32 cellular contexts compared by ENCODE assay signal in genomic region chr13:30496147-30496546, GRCh38.
"Had no signal": no experiment of that assay in that cellular context is flagged by ENCODE, and none has a peak within 500 bp of the region (broad histone marks: within the 10 kb centered on the region; RNA-seq: fewer than 3 reads in every experiment).

No MANE protein-coding gene starts in this region.

- H3K36me3 Mint-ChIP-seq: activated naive CD8-positive, alpha-beta T cell had no signal

- H3K4me3 Mint-ChIP-seq: activated CD4-positive, alpha-beta memory T cell treated with anti-CD3 and anti-CD28 coated beads, Interleukin-2, amount 10 ng/mL, durations not matched to agents 7 days and 5 days; activated CD4-positive, alpha-beta T cell treated with anti-CD3 and anti-CD28 coated beads for 36 hours; activated CD4-positive, alpha-beta T cell treated with anti-CD3 and anti-CD28 coated beads, Interleukin-2, amount 10 ng/mL, durations not matched to agents 24 days and 14 days; activated naive CD8-positive, alpha-beta T cell; activated T-cell treated with anti-CD3 and anti-CD28 coated beads, Interleukin-2, amount 50 U/mL, for 24 hours; activated T-cell treated with anti-CD3 and anti-CD28 coated beads, Interleukin-2, amount 50 U/mL, for 72 hours; T-helper 17 cell; T-helper 2 cell treated with Interferon-gamma antibody and Interleukin-4, amounts not matched to agents 5 μg/mL and 100 μg/mL, for 36 hours had no signal

- ATAC-seq: activated CD4-positive, alpha-beta T cell treated with anti-CD3 and anti-CD28 coated beads for 36 hours; activated T-cell treated with anti-CD3 and anti-CD28 coated beads, Interleukin-2, amount 50 U/mL, for 72 hours; esophagus mucosa; T-helper 17 cell had no signal

- H3K27me3 Mint-ChIP-seq: activated CD4-positive, alpha-beta T cell treated with anti-CD3 and anti-CD28 coated beads for 36 hours; activated CD4-positive, alpha-beta T cell treated with anti-CD3 and anti-CD28 coated beads, Interleukin-2, amount 10 ng/mL, durations not matched to agents 24 days and 14 days; activated naive CD8-positive, alpha-beta T cell; activated T-cell treated with anti-CD3 and anti-CD28 coated beads, Interleukin-2, amount 50 U/mL, for 24 hours; T-helper 17 cell had no signal

- FAIRE-seq: astrocyte, endometrium, endothelial cell of umbilical vein, frontal cortex had no signal

- DNase-seq: activated CD4-positive, alpha-beta memory T cell treated with anti-CD3 and anti-CD28 coated beads, Interleukin-2, amount 10 ng/mL, durations not matched to agents 7 days and 5 days; activated CD4-positive, alpha-beta T cell treated with anti-CD3 and anti-CD28 coated beads for 36 hours; activated CD4-positive, alpha-beta T cell treated with anti-CD3 and anti-CD28 coated beads, Interleukin-2, amount 10 ng/mL, durations not matched to agents 24 days and 14 days; activated CD4-positive, alpha-beta T cell treated with anti-CD3 and anti-CD28 coated beads, Interleukin-2, amount 50 U/mL, for 4 hours; activated CD4-positive, CD25-positive, alpha-beta regulatory T cell; activated CD4-positive, CD25-positive, alpha-beta regulatory T cell treated with anti-CD3 and anti-CD28 coated beads, Interleukin-2, amount 50 U/mL, for 72 hours; activated CD8-positive, alpha-beta memory T cell treated with anti-CD3 and anti-CD28 coated beads, Interleukin-2, amount 50 U/mL, for 48 hours; activated gamma-delta T cell; activated naive CD4-positive, alpha-beta T cell; activated naive CD4-positive, alpha-beta T cell treated with anti-CD3 and anti-CD28 coated beads, Interleukin-2, amount 50 U/mL, for 16 hours; activated T-cell treated with anti-CD3 and anti-CD28 coated beads for 4 hours; activated T-cell treated with anti-CD3 and anti-CD28 coated beads, Interleukin-2, amount 50 U/mL, for 24 hours; activated T-cell treated with anti-CD3 and anti-CD28 coated beads, Interleukin-2, amount 50 U/mL, for 72 hours; amniotic stem cell; anterior cingulate cortex; central memory CD4-positive, alpha-beta T cell; cerebellar nuclear complex; colonic mucosa; effector CD8-positive, alpha-beta T cell; foreskin fibroblast; head of caudate nucleus; T-helper 1 cell; T-helper 17 cell had no signal

- H3K4me1 ChIP-seq: colonic mucosa had no signal

- H3K27ac Mint-ChIP-seq: activated CD4-positive, alpha-beta memory T cell treated with anti-CD3 and anti-CD28 coated beads, Interleukin-2, amount 10 ng/mL, durations not matched to agents 7 days and 5 days; activated CD4-positive, alpha-beta T cell treated with anti-CD3 and anti-CD28 coated beads for 36 hours; activated CD4-positive, alpha-beta T cell treated with anti-CD3 and anti-CD28 coated beads, Interleukin-2, amount 10 ng/mL, durations not matched to agents 24 days and 14 days; activated naive CD8-positive, alpha-beta T cell; activated T-cell treated with anti-CD3 and anti-CD28 coated beads, Interleukin-2, amount 50 U/mL, for 24 hours; activated T-cell treated with anti-CD3 and anti-CD28 coated beads, Interleukin-2, amount 50 U/mL, for 72 hours; T-helper 17 cell; T-helper 2 cell treated with Interferon-gamma antibody and Interleukin-4, amounts not matched to agents 5 μg/mL and 100 μg/mL, for 36 hours had no signal

- H3K36me3 ChIP-seq: cardiac muscle cell, colonic mucosa had no signal

- H3K27ac ChIP-seq: cardiac muscle cell, colonic mucosa, epithelial cell of prostate had no signal

- H3K4me3 ChIP-seq: cardiac muscle cell, colonic mucosa had no signal

- H3K9me3 ChIP-seq: colonic mucosa had no signal

- H3K27me3 ChIP-seq: cardiac muscle cell, colonic mucosa had no signal

- H3K9me3 Mint-ChIP-seq: activated CD4-positive, alpha-beta memory T cell treated with anti-CD3 and anti-CD28 coated beads, Interleukin-2, amount 10 ng/mL, durations not matched to agents 7 days and 5 days; activated CD4-positive, alpha-beta T cell treated with anti-CD3 and anti-CD28 coated beads, Interleukin-2, amount 10 ng/mL, durations not matched to agents 24 days and 14 days; activated T-cell treated with anti-CD3 and anti-CD28 coated beads, Interleukin-2, amount 50 U/mL, for 24 hours; activated T-cell treated with anti-CD3 and anti-CD28 coated beads, Interleukin-2, amount 50 U/mL, for 72 hours; T-helper 2 cell treated with Interferon-gamma antibody and Interleukin-4, amounts not matched to agents 5 μg/mL and 100 μg/mL, for 36 hours had no signal
